In genomic region chrX:33106737-33107136, GRCh38 we compare ENCODE assay signal across 21 cellular contexts.
"Had no signal": no experiment of that assay in that cellular context is flagged by ENCODE, and none has a peak within 500 bp of the region (broad histone marks: within the 10 kb centered on the region; RNA-seq: fewer than 3 reads in every experiment).

No MANE protein-coding gene starts in this region.

- H3K4me3 Mint-ChIP-seq: naive thymus-derived CD4-positive, alpha-beta T cell; nephron progenitor cell; stimulated activated naive B cell treated with anti-CD40 and anti-IgM and Interleukin-4, amounts not matched to agents 10 μg/mL and 1 μg/mL and 100 μg/mL, for 72 hours; stimulated activated naive CD8-positive, alpha-beta T cell treated with anti-CD3 and anti-CD28 coated beads, Interleukin-15, amount 100 ng/mL, for 72 hours had no signal

- H3K36me3 Mint-ChIP-seq: naive thymus-derived CD4-positive, alpha-beta T cell; stimulated activated naive B cell treated with anti-CD40 and anti-IgM and Interleukin-4, amounts not matched to agents 10 μg/mL and 1 μg/mL and 100 μg/mL, for 72 hours had no signal

- H3K9me3 ChIP-seq: esophagus muscularis mucosa, gastroesophageal sphincter, right atrium auricular region, sigmoid colon, testis, tibial nerve, upper lobe of right lung, vagina had no signal

- H3K27ac ChIP-seq: epithelial cell of prostate, esophagus muscularis mucosa, gastroesophageal sphincter, right atrium auricular region, sigmoid colon, skin epidermis, testis, tibial nerve, upper lobe of right lung, vagina had no signal

- H3K4me1 Mint-ChIP-seq: naive thymus-derived CD4-positive, alpha-beta T cell; stimulated activated naive B cell treated with anti-CD40 and anti-IgM and Interleukin-4, amounts not matched to agents 10 μg/mL and 1 μg/mL and 100 μg/mL, for 72 hours; stimulated activated naive CD8-positive, alpha-beta T cell treated with anti-CD3 and anti-CD28 coated beads, Interleukin-15, amount 100 ng/mL, for 72 hours had no signal

- H3K4me1 ChIP-seq: esophagus muscularis mucosa, gastroesophageal sphincter, right atrium auricular region, sigmoid colon, testis, tibial nerve, upper lobe of right lung, vagina had no signal

- DNase-seq: effector memory CD4-positive, alpha-beta T cell; glutamatergic neuron; islet precursor cell; mammary epithelial cell; naive thymus-derived CD4-positive, alpha-beta T cell; nephron progenitor cell; sigmoid colon; stimulated activated CD4-positive, alpha-beta T cell treated with anti-CD3 and anti-CD28 coated beads, Interleukin-2, amount 100 ng/mL, for 24 hours; stimulated activated CD4-positive, alpha-beta T cell treated with anti-CD3 and anti-CD28 coated beads, Interleukin-4, amount 100 ng/mL, for 4 hours; stimulated activated naive B cell treated with anti-CD40 and anti-IgM and Interleukin-4, amounts not matched to agents 10 μg/mL and 1 μg/mL and 100 μg/mL, for 72 hours; stimulated activated naive CD8-positive, alpha-beta T cell treated with anti-CD3 and anti-CD28 coated beads, Interleukin-15, amount 100 ng/mL, for 72 hours; testis; upper lobe of right lung had no signal

- H3K9me3 Mint-ChIP-seq: nephron progenitor cell; stimulated activated naive B cell treated with anti-CD40 and anti-IgM and Interleukin-4, amounts not matched to agents 10 μg/mL and 1 μg/mL and 100 μg/mL, for 72 hours; stimulated activated naive CD8-positive, alpha-beta T cell treated with anti-CD3 and anti-CD28 coated beads, Interleukin-15, amount 100 ng/mL, for 72 hours had no signal

- H3K27me3 ChIP-seq: esophagus muscularis mucosa, gastroesophageal sphincter, right atrium auricular region, sigmoid colon, testis, upper lobe of right lung, vagina had no signal

- ATAC-seq: gastroesophageal sphincter; left lobe of liver; naive thymus-derived CD4-positive, alpha-beta T cell; stimulated activated naive B cell treated with anti-CD40 and anti-IgM and Interleukin-4, amounts not matched to agents 10 μg/mL and 1 μg/mL and 100 μg/mL, for 72 hours; stimulated activated naive CD8-positive, alpha-beta T cell treated with anti-CD3 and anti-CD28 coated beads, Interleukin-15, amount 100 ng/mL, for 72 hours; upper lobe of right lung had no signal

- H3K4me3 ChIP-seq: esophagus muscularis mucosa, gastroesophageal sphincter, right atrium auricular region, sigmoid colon, skin epidermis, testis, tibial nerve, upper lobe of right lung, vagina had no signal

- H3K27ac Mint-ChIP-seq: naive thymus-derived CD4-positive, alpha-beta T cell; nephron progenitor cell; stimulated activated naive B cell treated with anti-CD40 and anti-IgM and Interleukin-4, amounts not matched to agents 10 μg/mL and 1 μg/mL and 100 μg/mL, for 72 hours; stimulated activated naive CD8-positive, alpha-beta T cell treated with anti-CD3 and anti-CD28 coated beads, Interleukin-15, amount 100 ng/mL, for 72 hours had no signal

- H3K36me3 ChIP-seq: esophagus muscularis mucosa, gastroesophageal sphincter, right atrium auricular region, sigmoid colon, tibial nerve, upper lobe of right lung, vagina had no signal

- H3K27me3 Mint-ChIP-seq: naive thymus-derived CD4-positive, alpha-beta T cell; stimulated activated naive B cell treated with anti-CD40 and anti-IgM and Interleukin-4, amounts not matched to agents 10 μg/mL and 1 μg/mL and 100 μg/mL, for 72 hours; stimulated activated naive CD8-positive, alpha-beta T cell treated with anti-CD3 and anti-CD28 coated beads, Interleukin-15, amount 100 ng/mL, for 72 hours had no signal
